13 cellular contexts compared by ENCODE assay signal in the genomic region with DNA sequence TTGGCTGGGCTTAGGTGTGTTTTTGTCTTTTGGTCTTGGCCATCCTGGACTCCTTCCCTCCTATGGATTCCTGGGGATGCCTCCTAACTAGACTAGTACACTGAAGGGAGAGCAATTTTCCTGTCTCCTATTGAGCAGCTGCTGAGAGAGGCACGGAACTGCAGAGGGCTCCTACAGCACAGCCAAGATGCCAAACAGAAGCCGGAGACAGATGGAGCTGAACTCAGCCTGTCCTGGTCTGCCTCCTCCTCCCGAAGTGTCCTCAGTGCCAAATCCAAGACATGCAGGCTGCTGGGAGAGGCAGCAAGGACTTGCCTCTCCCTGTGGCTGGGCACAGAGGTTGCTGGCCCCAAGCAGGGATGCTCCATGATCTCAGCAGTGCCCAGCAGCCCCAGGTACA.
A peak's percentile ranks its signal among the peaks of the same experiment; 100 is the strongest.
DNase-seq lines count a peak whose midpoint lies in the region; ATAC-seq and TF ChIP-seq lines count a peak whose summit lies in the region.
"Had no signal": no experiment of that assay in that cellular context is flagged by ENCODE, and none has a peak within 500 bp of the region (broad histone marks: within the 10 kb centered on the region; RNA-seq: fewer than 3 reads in every experiment).

No MANE protein-coding gene starts in this region.

- H3K36me3 ChIP-seq in hepatocyte (replicated peaks; ENCODE audit: insufficient read depth, low read depth) (no peaks in the 10 kb centered on the region), sigmoid colon (no peaks in the 10 kb centered on the region), PC-3 (ENCODE audit: low read depth, low read length) (no peaks in the 10 kb centered on the region)

- H3K4me2 ChIP-seq in hepatocyte, result no peak overlapping the region
- no peak overlapping the region for H3K4me2 ChIP-seq in PC-3 (ENCODE audit: low read length)

- DNase-seq in G401 (ENCODE audit: low spot score) (peak; percentile 98), SK-N-DZ (ENCODE audit: low spot score) (peak; percentile 5), hepatocyte (ENCODE audit: low spot score) (peak; percentile 40), sigmoid colon (peak; percentile 76), HFFc6 (no peak), PC-3 (no peak), CD1c-positive myeloid dendritic cell (ENCODE audit: extremely low spot score) (no peak)
- DNase-seq: activated CD8-positive, alpha-beta memory T cell treated with anti-CD3 and anti-CD28 coated beads, Interleukin-2, amount 10 ng/mL, durations not matched to agents 7 days and 5 days; Caco-2; effector memory CD4-positive, alpha-beta T cell; mammary epithelial cell; NCI-H526; SHP77 had no signal

- peak; percentile 26 for TF ChIP-seq CTCF in hepatocyte (IDR thresholded peaks at IDR 0.05; ENCODE audit: poor library complexity)
- TF ChIP-seq CTCF in sigmoid colon (IDR thresholded peaks at IDR 0.05), result peak in 2 of 4 experiments; percentile 11 to 22
- no peak for TF ChIP-seq CTCF in HFFc6 (IDR thresholded peaks at IDR 0.05)
- no peak for TF ChIP-seq CTCF in PC-3 (conservative IDR thresholded peaks at IDR 0.05; ENCODE audit: low read depth, low read length)

- H3K9ac ChIP-seq in PC-3 (ENCODE audit: low read length), result no peak overlapping the region

- BruUV-seq in PC-3 (replicated peaks; lab: Mats Ljungman, UMichigan), result no TSS peak

- H3K27ac ChIP-seq in hepatocyte, result no peak overlapping the region
- H3K27ac ChIP-seq in sigmoid colon, result peak overlapping the region in 2 of 4 donors; percentile 23 to 25
- no peak overlapping the region for H3K27ac ChIP-seq in PC-3 (ENCODE audit: low read length)

- H3K36me3 Mint-ChIP-seq in HFFc6 (ENCODE audit: low read depth), result no peaks in the 10 kb centered on the region

- WGBS in hepatocyte (ENCODE audit: low lambda C conversion rate, missing lambda C conversion rate), result 39% methylated on average over 3 of the region's 3 CpGs
- 63 to 73% methylated on average over 3 of the region's 3 CpGs for WGBS in sigmoid colon, 2 donors

- H2AFZ ChIP-seq in hepatocyte, result no peak overlapping the region
- H2AFZ ChIP-seq in PC-3 (ENCODE audit: low read length), result no peak overlapping the region

- POLR2A ChIA-PET in PC-3 (lab: Charles Lee; ENCODE audit: unreplicated experiment), result no interaction called here

- ATAC-seq in PC-3, result no peak
- ATAC-seq: activated CD8-positive, alpha-beta memory T cell treated with anti-CD3 and anti-CD28 coated beads, Interleukin-2, amount 10 ng/mL, durations not matched to agents 7 days and 5 days had no signal

- H3K79me2 ChIP-seq in hepatocyte, result no peaks in the 10 kb centered on the region
- H3K79me2 ChIP-seq in PC-3 (ENCODE audit: low read length), result no peaks in the 10 kb centered on the region

- no peak overlapping the region for H3K4me3 Mint-ChIP-seq in HFFc6
- H3K4me3 Mint-ChIP-seq: activated CD8-positive, alpha-beta memory T cell treated with anti-CD3 and anti-CD28 coated beads, Interleukin-2, amount 10 ng/mL, durations not matched to agents 7 days and 5 days had no signal

- H3K9me3 Mint-ChIP-seq in HFFc6, result no peaks in the 10 kb centered on the region; the same call in 1 of the 2 replicates

- TF ChIP-seq POLR2A in sigmoid colon (IDR thresholded peaks at IDR 0.05), result no peak

- no peaks in the 10 kb centered on the region for H4K20me1 ChIP-seq in hepatocyte (ENCODE audit: insufficient read depth, poor library complexity, severe bottlenecking)
- H4K20me1 ChIP-seq in PC-3 (ENCODE audit: low read length), result no peaks in the 10 kb centered on the region

- peaks cover 9% of the 10 kb centered on the region for H3K4me1 Mint-ChIP-seq in HFFc6 (ENCODE audit: low read depth)
- H3K4me1 Mint-ChIP-seq: activated CD8-positive, alpha-beta memory T cell treated with anti-CD3 and anti-CD28 coated beads, Interleukin-2, amount 10 ng/mL, durations not matched to agents 7 days and 5 days had no signal

- H3F3A ChIP-seq in PC-3 (ENCODE audit: low read length, unreplicated experiment), result no peaks in the 10 kb centered on the region

- no peaks in the 10 kb centered on the region for H3K27me3 ChIP-seq in hepatocyte
- no peaks in the 10 kb centered on the region for H3K27me3 ChIP-seq in sigmoid colon
- H3K27me3 ChIP-seq in PC-3 (ENCODE audit: low read length), result peaks cover 18% of the 10 kb centered on the region; the same call in 1 of the 2 replicates

- peaks cover 19% of the 10 kb centered on the region for H3K27me3 Mint-ChIP-seq in HFFc6 (ENCODE audit: insufficient read depth)

- no peak overlapping the region for H3K27ac Mint-ChIP-seq in HFFc6
- H3K27ac Mint-ChIP-seq: activated CD8-positive, alpha-beta memory T cell treated with anti-CD3 and anti-CD28 coated beads, Interleukin-2, amount 10 ng/mL, durations not matched to agents 7 days and 5 days had no signal

- H3K9me3 ChIP-seq in hepatocyte (ENCODE audit: low read depth) (no peaks in the 10 kb centered on the region), sigmoid colon (no peaks in the 10 kb centered on the region), PC-3 (ENCODE audit: low read length) (no peaks in the 10 kb centered on the region)
- H3K9me3 ChIP-seq: Caco-2 had no signal

- H3K4me1 ChIP-seq in hepatocyte (ENCODE audit: insufficient read depth) (no peaks in the 10 kb centered on the region), sigmoid colon (peaks cover 0 to 27% (median 24%) of the 10 kb centered on the region in 4 donors), PC-3 (ENCODE audit: insufficient read depth, low read length) (no peaks in the 10 kb centered on the region)
- H3K4me1 ChIP-seq: Caco-2 had no signal

- CTCF ChIA-PET in PC-3 (lab: Charles Lee), result no interaction called here

- H3K9me2 ChIP-seq in hepatocyte (replicated peaks; ENCODE audit: insufficient read depth), result no peaks in the 10 kb centered on the region
- no peaks in the 10 kb centered on the region for H3K9me2 ChIP-seq in PC-3 (replicated peaks; ENCODE audit: low read length)

- H3K4me3 ChIP-seq in hepatocyte (no peak overlapping the region), sigmoid colon (no peak overlapping the region), PC-3 (ENCODE audit: low read length) (no peak overlapping the region)

- in situ Hi-C loops in G401 (cut with HindIII; ENCODE audit: low sequenced_read_pairs), result no loop called here

- TF ChIP-seq EP300 in sigmoid colon (IDR thresholded peaks at IDR 0.05), result no peak

- intact Hi-C loops in sigmoid colon (cut with DNase I) (loop anchor here (10.0 kb wide), 1 partner anchor 403 kb away; a partner anchor contains a TSS), PC-3 (cut with micrococcal nuclease) (no loop called here)

Comparison
In these comparisons a context has a peak if more than half of its experiments do, and no peak if none do; other contexts are left out.
1. DNase-seq: peak in G401 (single experiment), SK-N-DZ (single experiment), hepatocyte (single experiment) and sigmoid colon (single experiment); none in HFFc6 (single experiment), PC-3 (single experiment) and CD1c-positive myeloid dendritic cell (single experiment).